10 cellular contexts compared by ENCODE assay signal in the genomic region with DNA sequence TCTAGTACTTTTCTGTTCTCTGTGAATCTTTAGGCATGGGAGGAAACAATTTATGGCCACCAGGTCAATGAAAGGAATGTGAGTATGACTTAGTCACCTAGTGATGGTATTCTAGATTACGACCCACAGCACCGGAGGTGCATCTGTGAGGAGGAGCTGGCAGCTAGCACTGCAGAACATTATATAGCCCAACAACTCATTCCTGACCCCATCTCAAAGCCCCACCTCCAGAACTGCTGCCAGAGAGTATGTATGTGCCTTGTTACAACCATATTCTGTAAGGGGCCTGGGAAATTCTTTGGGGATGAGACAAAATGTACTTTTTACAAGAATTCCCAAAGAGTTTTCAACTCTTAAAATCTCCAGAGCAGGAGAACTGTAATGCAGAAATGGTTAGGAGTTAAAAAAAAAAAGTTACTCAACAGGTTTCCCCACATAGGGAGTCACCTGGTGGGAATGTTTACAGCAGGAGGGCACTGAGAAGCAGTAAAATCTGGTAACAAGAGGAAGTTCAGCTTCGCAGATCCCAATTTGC. TPM values are rescaled to one million over a fixed set of nuclear protein-coding genes. Genes with fewer than 3 reads are reported as not detected.
DNase-seq lines count a peak whose midpoint lies in the region; ATAC-seq, FAIRE-seq and TF ChIP-seq lines count a peak whose summit lies in the region.
"Had no signal": no experiment of that assay in that cellular context is flagged by ENCODE, and none has a peak within 500 bp of the region (broad histone marks: within the 10 kb centered on the region; RNA-seq: fewer than 3 reads in every experiment).

No MANE protein-coding gene starts in this region.

- no peak overlapping the region for H3K9ac ChIP-seq in K562 (ENCODE audit: insufficient read depth in 1 of 2, low read depth in 2 of 2, low read length in 2 of 2)

- no peaks in the 10 kb centered on the region for H3K9me1 ChIP-seq in K562 (ENCODE audit: control insufficient read depth, insufficient read depth, low read length)

- H3K4me2 ChIP-seq in A549 (peak overlapping the region; percentile 32), K562 (ENCODE audit: insufficient read depth, low read length) (no peak overlapping the region)

- H3K79me2 ChIP-seq in K562 (ENCODE audit: control insufficient read depth, insufficient read depth, low read length), result no peaks in the 10 kb centered on the region

- no TSS peak for BruUV-seq in K562 (replicated peaks; lab: Mats Ljungman, UMichigan)

- no peak overlapping the region for H2AFZ ChIP-seq in K562 (ENCODE audit: low read depth, low read length)

- ATAC-seq in A549, result peak; percentile 64 to 86; a peak in 5 of 6 replicates
- no peak; the same call in 2 of the 3 replicates for ATAC-seq in K562
- ATAC-seq in left lung, result peak; percentile 87
- no peak for ATAC-seq in GM21528 (IDR thresholded peaks at IDR 0.05; ENCODE audit: low FRiP score, unreplicated experiment)

- CTCF ChIA-PET in A549 (lab: Yijun Ruan, JAX), result interaction anchor here (1.0 to 1.4 kb wide), 4 partner anchors 14 to 234 kb away, joined by 3 read pairs; no protein-coding TSS in a partner anchor
- CTCF ChIA-PET in K562 (lab: Yijun Ruan, JAX; ENCODE audit: low intra/inter-chr PET ratio), result no interaction called here

- DNase-seq in A549 (ENCODE audit: low read depth in 1 of 2, low spot score in 1 of 2) (peak in 1 of 2 experiments; percentile 53), HT1080 (ENCODE audit: low read depth) (peak; percentile 95), K562 (ENCODE audit: extremely low read depth in 1 of 4, low spot score in 3 of 4) (no peak), left lung (no peak), left ventricle myocardium inferior (no peak), NCI-H2196 (lab: John Stamatoyannopoulos, UW; ENCODE audit: unreplicated experiment) (no peak), NCI-H2081 treated with DMSO at 0.1 percent for 48 hours (lab: John Stamatoyannopoulos, UW) (no peak)
- DNase-seq: NCI-H69 had no signal

- H4K20me1 ChIP-seq in K562 (replicated peaks; ENCODE audit: control insufficient read depth, insufficient read depth, low read length), result no peaks in the 10 kb centered on the region

- H3K36me3 ChIP-seq in K562 (ENCODE audit: control insufficient read depth, insufficient read depth, low read length), result peaks cover 57% of the 10 kb centered on the region
- peaks cover 7 to 70% of the 10 kb centered on the region in 2 donors for H3K36me3 ChIP-seq in left lung
- peaks cover 91% of the 10 kb centered on the region for H3K36me3 ChIP-seq in left ventricle myocardium inferior

- H3K4me3 ChIP-seq in A549 (no peak overlapping the region), K562 (no peak overlapping the region), left lung (no peak overlapping the region), left ventricle myocardium inferior (no peak overlapping the region)
- H3K4me3 ChIP-seq: cardiac muscle cell had no signal

- TF ChIP-seq CTCF in A549 (IDR thresholded peaks at IDR 0.05) (no peak), K562 (IDR thresholded peaks at IDR 0.05 in 2 of 3, conservative IDR thresholded peaks at IDR 0.05 in 1 of 3; ENCODE audit: insufficient read depth in 2 of 3, low read depth in 1 of 3, low read length in 3 of 3) (no peak), left lung (IDR thresholded peaks at IDR 0.05) (no peak), left ventricle myocardium inferior (IDR thresholded peaks at IDR 0.05; ENCODE audit: borderline replicate concordance) (no peak)

- H3K27me3 ChIP-seq in K562 (ENCODE audit: control insufficient read depth in 2 of 2, insufficient read depth in 2 of 2, low read length in 2 of 2) (no peaks in the 10 kb centered on the region), left lung (no peaks in the 10 kb centered on the region), left ventricle myocardium inferior (ENCODE audit: low read depth) (no peaks in the 10 kb centered on the region)
- H3K27me3 ChIP-seq: cardiac muscle cell had no signal

- no peaks in the 10 kb centered on the region for H3K9me3 ChIP-seq in A549
- H3K9me3 ChIP-seq in K562 (replicated peaks; ENCODE audit: control insufficient read depth, insufficient read depth, low read depth, low read length), result no peaks in the 10 kb centered on the region
- H3K9me3 ChIP-seq in left lung, result no peaks in the 10 kb centered on the region
- H3K9me3 ChIP-seq in left ventricle myocardium inferior (replicated peaks), result no peaks in the 10 kb centered on the region

- TF ChIP-seq POLR2A in A549 (IDR thresholded peaks at IDR 0.05; ENCODE audit: low read length) (no peak), K562 (conservative IDR thresholded peaks at IDR 0.05) (no peak)

- POLR2A ChIA-PET in A549 (lab: Yijun Ruan, JAX), result interaction anchor here (1.4 kb wide), 1 partner anchor 82 kb away, joined by 3 read pairs; no protein-coding TSS in a partner anchor
- POLR2A ChIA-PET in K562 (lab: Yijun Ruan, JAX), result interaction anchor here (0.9 kb wide), 1 partner anchor 15 kb away, joined by 3 read pairs; no protein-coding TSS in a partner anchor

- intact Hi-C loops in K562 (cut with micrococcal nuclease), result no loop called here
- intact Hi-C loops in left lung (cut with DNase I), result no loop called here
- intact Hi-C loops in left ventricle myocardium inferior (cut with micrococcal nuclease), result no loop called here

- TF ChIP-seq RAD21 in A549 (conservative IDR thresholded peaks at IDR 0.05 in 1 of 2, IDR thresholded peaks at IDR 0.05 in 1 of 2) (no peak), K562 (CRISPR knock-in tag; conservative IDR thresholded peaks at IDR 0.05 in 1 of 2, IDR thresholded peaks at IDR 0.05 in 1 of 2) (no peak)

- no peak for FAIRE-seq in A549 (lab: Jason Lieb, UNC)
- FAIRE-seq in K562 (lab: Jason Lieb, UNC), result peak; percentile 23

- 28% methylated on average over 3 of the region's 3 CpGs for WGBS in A549 (ENCODE audit: missing lambda C conversion rate)
- WGBS in K562 (ENCODE audit: insufficient coverage, low coverage, missing lambda C conversion rate), result 55% methylated on average over 3 of the region's 3 CpGs

- H3K4me1 ChIP-seq in A549 (peaks cover 20% of the 10 kb centered on the region; the same call in 2 of the 3 replicates), K562 (replicated peaks in 1 of 2; ENCODE audit: control insufficient read depth in 2 of 2, insufficient read depth in 2 of 2, low read length in 2 of 2) (no peaks in the 10 kb centered on the region), left lung (no peaks in the 10 kb centered on the region), left ventricle myocardium inferior (no peaks in the 10 kb centered on the region)

- in situ Hi-C loops in K562 (cut with MboI), result no loop called here

- TF ChIP-seq EP300 in A549 (IDR thresholded peaks at IDR 0.05), result no peak
- TF ChIP-seq EP300 in K562 (IDR thresholded peaks at IDR 0.05; ENCODE audit: low read length), result no peak

- 0 out of 6 replicates have a peak overlapping the region, but pooled peaks of 1 of the 2 experiments have one; percentile 1 for H3K27ac ChIP-seq in A549
- no peak overlapping the region for H3K27ac ChIP-seq in K562 (ENCODE audit: extremely low read depth, low read depth, low read length)
- H3K27ac ChIP-seq in left lung, result peak overlapping the region in 1 of 2 donors; percentile 35
- no peak overlapping the region for H3K27ac ChIP-seq in left ventricle myocardium inferior (replicated peaks)
- H3K27ac ChIP-seq: cardiac muscle cell had no signal

TF ChIP-seq in A549, 52 proteins besides CTCF, POLR2A, EP300 and RAD21 (continues in another document):
- TF ChIP-seq GATA3 (IDR thresholded peaks at IDR 0.05; ENCODE audit: borderline replicate concordance), result peak; percentile 78
- no peak for TF ChIP-seq MAFK (IDR thresholded peaks at IDR 0.05; ENCODE audit: partially characterized antibody)
- TF ChIP-seq CBX2 (IDR thresholded peaks at IDR 0.05; ENCODE audit: borderline replicate concordance, low read depth), result no peak
- no peak for TF ChIP-seq ZNF302 (CRISPR knock-in tag; IDR thresholded peaks at IDR 0.05)
- TF ChIP-seq PHF8 (IDR thresholded peaks at IDR 0.05; ENCODE audit: borderline replicate concordance, low read depth), result no peak

TF ChIP-seq in K562, 482 proteins besides CTCF, POLR2A, EP300 and RAD21:
- TF ChIP-seq FOSL1 (tag; conservative IDR thresholded peaks at IDR 0.05) (peak; percentile 15; the same call in 1 of the 2 replicates), PTBP1 (IDR thresholded peaks at IDR 0.05; ENCODE audit: low read depth, low read length) (no peak)

RNA-seq across cellular contexts. Expression of gene CERS5, which starts 34.9 kb away (rescaled TPM):
- polyA plus RNA-seq in A549 (2011; rRNA removed) (56.3 and 56.6 TPM in 2 replicates), A549 (2017; fragmentation: RNase III; extraction: RNeasy Plus Mini Kit Qiagen cat#74134 plus additional on column Dnase treatment) (16.7 to 18.0 TPM (median 17.1 TPM) in 3 replicates), K562 (2011; rRNA removed) (41.9 and 47.5 TPM in 2 replicates), K562 (2014; fragmentation: Illumina TruSeq; extraction: Trizol) (21.3 and 23.4 TPM in 2 replicates), K562 (2014; fragmentation: Nextera tagmentation; extraction: Ambion mirVana) (1 to 10 TPM; 6.1 to 8.7 TPM), K562 (2014; rRNA removed) (25.2 and 32.5 TPM in 2 replicates)
- polyA plus RNA-seq in A549 (2012; cell fraction: cytosol; rRNA removed), result 25.3 and 29.5 TPM in 2 replicates
- 32.0 and 86.8 TPM in 2 replicates for polyA plus RNA-seq in A549 (2012; cell fraction: nucleus; rRNA removed)
- polyA minus RNA-seq in A549 (2011; rRNA and poly(A)+ RNA removed), result 49.1 and 56.6 TPM in 2 replicates
- total RNA-seq in HT1080 (2014; rRNA removed; shearing (Covaris generic)), result 15.5 and 21.6 TPM in 2 replicates
- 25.2 and 27.5 TPM in 2 replicates for polyA plus RNA-seq in HT1080 (2015; cell fraction: cytosol; rRNA removed)
- 49.1 and 50.5 TPM in 2 replicates for polyA plus RNA-seq in HT1080 (2015; cell fraction: nucleus; rRNA removed)
- total RNA-seq in K562 (2011; cell fraction: chromatin; rRNA removed; ENCODE audit: low replicate concordance), result 179 and 195 TPM in 2 replicates
- 134 and 135 TPM in 2 replicates for total RNA-seq in K562 (2011; cell fraction: nucleolus; rRNA removed)
- total RNA-seq in K562 (2011; cell fraction: nucleoplasm; rRNA removed), result 198 and 302 TPM in 2 replicates
- total RNA-seq in K562 (2014; rRNA removed) (14.4 and 19.3 TPM in 2 replicates), K562 (2014; rRNA removed; fragmentation: Illumina TruSeq; extraction: Trizol) (17.8 and 21.2 TPM in 2 replicates), K562 (2015; rRNA removed; fragmentation: Illumina TruSeq; extraction: Trizol) (14.1 and 15.4 TPM in 2 replicates), K562 (2021) (21.0 and 24.3 TPM in 2 replicates), left lung (10 to 100 TPM; 38.1 to 40.1 TPM), left ventricle myocardium inferior (7.6 TPM)
- polyA plus RNA-seq in K562 (2011; cell fraction: cytosol; rRNA removed), result 36.7 and 58.5 TPM in 2 replicates
- polyA plus RNA-seq in K562 (2011; cell fraction: nucleus; rRNA removed), result 62.9 and 73.2 TPM in 2 replicates
- polyA plus RNA-seq in K562 (2012), result 16.6 and 23.6 TPM in 2 replicates
- polyA minus RNA-seq in K562 (2011; rRNA and poly(A)+ RNA removed), result 72.4 and 76.9 TPM in 2 replicates
- 21.6 and 27.5 TPM in 2 replicates for polyA minus RNA-seq in K562 (2011; cell fraction: cytosol; rRNA and poly(A)+ RNA removed)
- 25.8 and 33.0 TPM in 2 replicates for polyA minus RNA-seq in K562 (2011; cell fraction: nucleus; rRNA and poly(A)+ RNA removed)

Comparison
In these comparisons a context has a peak if more than half of its experiments do, and no peak if none do; other contexts are left out.
1. ATAC-seq: peak in A549 (2 of 2) and left lung (single experiment); none in K562 (single experiment) and GM21528 (single experiment).